In the genomic region with DNA sequence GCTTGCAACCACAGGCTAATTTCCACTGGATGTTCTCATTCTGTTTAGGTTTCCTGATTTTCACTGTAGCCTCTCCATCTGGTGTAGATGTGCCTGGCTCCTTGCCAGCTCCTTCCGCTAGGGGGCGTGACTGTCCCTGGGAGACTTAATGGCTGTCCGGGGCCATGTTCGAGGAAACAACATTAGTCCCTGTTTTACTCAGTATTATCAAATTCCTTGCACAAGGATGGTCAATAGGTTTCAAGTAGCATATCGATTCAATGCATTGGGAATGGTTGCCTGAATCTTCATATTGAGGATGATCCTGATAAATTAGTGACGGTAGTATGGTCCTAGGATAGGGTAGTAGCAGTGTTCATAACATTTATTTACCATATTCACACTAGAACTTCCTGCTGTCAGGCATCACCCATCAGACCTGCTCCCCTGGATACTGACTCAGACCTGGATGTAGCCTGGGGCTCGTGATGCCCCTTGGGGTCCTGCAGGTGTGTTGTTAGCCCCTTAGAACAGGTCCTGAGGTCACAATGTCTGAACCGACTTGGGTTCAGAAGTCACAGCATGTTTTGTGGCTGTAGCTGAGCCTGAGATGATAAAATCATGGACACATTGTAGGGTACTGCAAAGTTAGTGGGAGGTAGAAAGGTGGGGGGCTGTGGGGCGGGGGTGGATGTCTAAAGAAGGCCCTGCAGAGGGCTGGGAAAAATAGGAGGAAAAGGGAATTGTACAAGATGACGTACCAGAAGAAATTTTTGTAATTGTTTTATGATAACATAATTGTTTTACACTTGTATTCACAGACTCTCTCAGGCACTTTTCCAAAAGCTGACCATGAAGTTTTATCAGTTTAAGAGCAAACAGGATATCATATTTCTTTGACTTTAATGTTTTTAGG, we compare ENCODE assay signal across 8 cellular contexts. TPM values are rescaled to one million over a fixed set of nuclear protein-coding genes. Genes with fewer than 3 reads are reported as not detected.
DNase-seq lines count a peak whose midpoint lies in the region; ATAC-seq and TF ChIP-seq lines count a peak whose summit lies in the region.

No MANE protein-coding gene starts in this region.

- peaks cover 7% of the 10 kb centered on the region for H3K27me3 Mint-ChIP-seq in brain

- no peaks in the 10 kb centered on the region for H3K36me3 ChIP-seq in H7 (replicated peaks; ENCODE audit: control insufficient read depth, insufficient read depth, low read length)
- H3K36me3 ChIP-seq in lower lobe of right lung: no peaks in the 10 kb centered on the region

- no peaks in the 10 kb centered on the region for H3K9me3 ChIP-seq in lower lobe of right lung

- H3K4me3 Mint-ChIP-seq in brain: no peak overlapping the region

- H3K27ac Mint-ChIP-seq in brain: no peak overlapping the region

- TF ChIP-seq CTCF in brain (conservative IDR thresholded peaks at IDR 0.05): peak; percentile 2 to 40
- TF ChIP-seq CTCF in lower lobe of right lung (IDR thresholded peaks at IDR 0.05): peak; percentile 30

- no peaks in the 10 kb centered on the region for H3K9me3 Mint-ChIP-seq in brain

- peaks cover under 1% of the 10 kb centered on the region for H3K4me1 ChIP-seq in lower lobe of right lung

- peaks cover 6% of the 10 kb centered on the region for H3K4me1 Mint-ChIP-seq in brain

- DNase-seq in AG08395 (ENCODE audit: low spot score) (peak; percentile 13), H7 (peak; percentile 68), T follicular helper cell (ENCODE audit: low read depth) (peak; percentile 13), lower lobe of right lung (peak; percentile 79), ureter (ENCODE audit: low spot score) (peak; percentile 53), NCI-H524 treated with DMSO at 0.1 percent for 48 hours (lab: John Stamatoyannopoulos, UW) (no peak)

- H3K27me3 ChIP-seq in H7 (ENCODE audit: control insufficient read depth, insufficient read depth, low read length) (no peaks in the 10 kb centered on the region), lower lobe of right lung (ENCODE audit: low read depth) (no peaks in the 10 kb centered on the region)

- intact Hi-C loops in lower lobe of right lung (cut with DNase I): no loop called here

- no peak overlapping the region for H3K27ac ChIP-seq in lower lobe of right lung

- ATAC-seq in lower lobe of right lung: peak in 1 of 2 donors; percentile 59
- ATAC-seq in HG02610 (IDR thresholded peaks at IDR 0.05; ENCODE audit: unreplicated experiment): no peak

- H3K4me3 ChIP-seq in H7 (ENCODE audit: insufficient read depth, low read depth, low read length): no peak overlapping the region
- no peak overlapping the region for H3K4me3 ChIP-seq in lower lobe of right lung

- no peaks in the 10 kb centered on the region for H3K36me3 Mint-ChIP-seq in brain

RNA-seq across cellular contexts. Expression of a gene that starts 8.9 kb away (rescaled TPM):
- 6.2 and 13.6 TPM in 2 replicates for total RNA-seq in H7 (2014; rRNA removed; shearing (Covaris generic))
- polyA plus RNA-seq in brain (ENCODE audit: insufficient read depth, low read depth, low replicate concordance): 9.9 TPM
- total RNA-seq in lower lobe of right lung: 19.6 TPM
- 16.6 TPM for total RNA-seq in ureter
